ENCODE assay signal across 8 cellular contexts in the genomic region with DNA sequence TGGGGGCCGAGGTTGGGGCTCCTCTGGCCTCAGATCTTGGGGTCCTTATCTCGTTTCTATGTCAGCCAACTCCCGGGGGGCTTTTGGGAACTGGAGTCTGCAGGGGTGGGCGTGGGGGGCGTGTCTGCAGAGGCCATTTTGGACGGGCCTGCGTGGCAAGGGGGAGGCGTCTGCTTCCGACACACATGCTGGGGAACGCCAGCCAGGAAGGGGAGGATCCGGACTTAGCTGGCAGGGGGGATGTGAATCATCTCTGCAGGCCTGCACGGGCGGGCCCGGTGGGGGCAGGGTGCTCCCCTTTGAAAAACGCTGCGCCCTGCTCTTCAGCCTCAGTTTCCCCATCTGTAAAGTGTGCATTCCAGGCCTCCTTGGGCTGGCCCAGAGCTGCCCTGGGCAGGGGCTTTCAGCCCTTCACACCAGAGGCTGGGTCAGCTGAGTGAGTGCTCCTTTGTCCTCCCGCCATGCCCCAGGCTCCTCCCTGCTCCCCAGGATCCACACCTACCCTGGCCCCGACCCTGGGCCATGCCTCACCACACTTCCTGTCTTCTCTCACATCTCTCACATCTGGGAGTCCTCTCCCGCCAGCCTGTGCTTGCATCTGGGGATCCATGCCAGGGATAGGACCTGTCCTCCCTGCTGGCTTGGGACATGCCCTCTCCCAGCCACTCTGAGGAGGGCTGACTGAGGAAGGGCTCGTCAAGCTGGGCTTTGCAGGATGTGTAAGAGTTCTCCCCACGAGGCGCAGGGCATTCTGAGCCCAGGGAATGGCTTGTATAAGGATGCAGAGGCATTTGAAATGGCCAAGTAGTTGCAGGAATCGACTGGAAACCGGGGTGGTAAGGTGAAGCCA. TPM values are rescaled to one million over a fixed set of nuclear protein-coding genes. Genes with fewer than 3 reads are reported as not detected.
DNase-seq lines count a peak whose midpoint lies in the region; ATAC-seq and TF ChIP-seq lines count a peak whose summit lies in the region.

No MANE protein-coding gene starts in this region.

- H3K4me1 ChIP-seq in HCT116 (ENCODE audit: control insufficient read depth in 1 of 2, insufficient read depth in 2 of 2, low read length in 2 of 2), result peaks cover 45 to 76% of the 10 kb centered on the region in 2 experiments

- H3K9ac ChIP-seq in HCT116 (ENCODE audit: low read length), result peak overlapping the region; percentile 77

- H3K9me3 Mint-ChIP-seq in T-cell, result no peaks in the 10 kb centered on the region

- BruUV-seq in HCT116 (replicated peaks; lab: Mats Ljungman, UMichigan), result no TSS peak

- no peaks in the 10 kb centered on the region for H3K36me3 Mint-ChIP-seq in T-cell

- H3K4me3 Mint-ChIP-seq in T-cell, result peak overlapping the region; percentile 66 to 76 (median 66)

- no peaks in the 10 kb centered on the region for H3K9me3 ChIP-seq in HCT116 (ENCODE audit: control insufficient read depth in 1 of 2, insufficient read depth in 1 of 2, low read depth in 1 of 2, low read length in 2 of 2)

- CTCF ChIA-PET in AG04449 (lab: Yijun Ruan, JAX) (interaction anchor here (1.0 to 2.2 kb wide), 6 partner anchors 37 to 108 kb away, joined by 3 to 16 read pairs (median 6); no protein-coding TSS in a partner anchor), HCT116 (lab: Charles Lee) (interaction anchor here (1.7 kb wide), 1 partner anchor 69 kb away, joined by 8 read pairs; no protein-coding TSS in a partner anchor), T-cell (lab: Charles Lee) (interaction anchor here (0.6 to 0.7 kb wide), 2 partner anchors 45 to 512 kb away, joined by 4 to 9 read pairs; no protein-coding TSS in a partner anchor)

- intact Hi-C loops in HCT116 (cut with micrococcal nuclease), result no loop called here

- peaks cover 22 to 26% (median 26%) of the 10 kb centered on the region in 3 donors for H3K4me1 Mint-ChIP-seq in T-cell

- DNase-seq in AG04449 (ENCODE audit: low read depth, low spot score) (peak; percentile 60), HCT116 (ENCODE audit: low read depth, low spot score) (peak; percentile 71), T-cell (peak in 27 of 34 experiments; percentile 11 to 50 (median 38)), amygdala (lab: John Stamatoyannopoulos, UW) (peak in 35 of 56 donors; percentile 23 to 72 (median 47)), hepatic stellate cell (ENCODE audit: low spot score) (peak; percentile 97), SKM-1 treated with dmso at 0.1 percent for 144 hours (lab: John Stamatoyannopoulos, UW; ENCODE audit: unreplicated experiment) (no peak)

- H3K36me3 ChIP-seq in HCT116 (ENCODE audit: control insufficient read depth in 1 of 2, insufficient read depth in 2 of 2, low read length in 2 of 2), result peaks cover 2 to 17% of the 10 kb centered on the region in 2 experiments; a peak in 1 of 4 replicates

- H3K27ac Mint-ChIP-seq in T-cell, result peak overlapping the region; percentile 25 to 52

- no peak overlapping the region for H2AFZ ChIP-seq in HCT116 (ENCODE audit: low read depth, low read length, poor library complexity, severe bottlenecking)

- no peak for TF ChIP-seq POLR2A in HCT116 (IDR thresholded peaks at IDR 0.05; ENCODE audit: borderline replicate concordance, extremely low read depth, insufficient read depth, insufficient read length)

- H3K79me2 ChIP-seq in HCT116 (ENCODE audit: insufficient read depth, low read length), result peaks cover 86% of the 10 kb centered on the region

- ATAC-seq in HCT116 (peak; percentile 53), T-cell (replicated peaks in 1 of 4) (peak; percentile 48 to 73 (median 70)), HG03097 (IDR thresholded peaks at IDR 0.05; ENCODE audit: low FRiP score, unreplicated experiment) (no peak)

- POLR2A ChIA-PET in AG04449 (lab: Yijun Ruan, JAX) (interaction anchor here (0.5 to 2.7 kb wide), 11 partner anchors 14 to 185 kb away, joined by 3 to 16 read pairs (median 4); partner anchors contain the start of gene RNF216), HCT116 (lab: Charles Lee) (interaction anchor here (0.6 to 1.8 kb wide), 9 partner anchors 12 to 1544 kb away, joined by 3 to 5 read pairs (median 3); no protein-coding TSS in a partner anchor), T-cell (lab: Charles Lee) (no interaction called here)

- peak overlapping the region; percentile 87 for H3K4me3 ChIP-seq in AG04449 (ENCODE audit: low read depth, low read length)
- peak overlapping the region; percentile 65 to 73 for H3K4me3 ChIP-seq in HCT116 (replicated peaks in 1 of 2; ENCODE audit: low read depth in 1 of 2, low read length in 2 of 2)
- H3K4me3 ChIP-seq in skin epidermis, result peak overlapping the region; percentile 57 to 78 (median 63)

- no peaks in the 10 kb centered on the region for H3K9me2 ChIP-seq in HCT116 (ENCODE audit: insufficient read depth)

- no peak for TF ChIP-seq RAD21 in HCT116 (IDR thresholded peaks at IDR 0.05; ENCODE audit: low read depth)

- peak overlapping the region; percentile 95 for H3K4me2 ChIP-seq in HCT116 (ENCODE audit: low read length)

- H3K27ac ChIP-seq in HCT116 (ENCODE audit: low read depth, low read length) (peak overlapping the region; percentile 95), skin epidermis (peak overlapping the region; percentile 18 to 95 (median 79))

- no peaks in the 10 kb centered on the region for H3K27me3 ChIP-seq in HCT116 (ENCODE audit: insufficient read depth, low read length)

- RAD21 ChIA-PET in HCT116 (lab: Charles Lee; ENCODE audit: low non-redundant PET in 1 of 2, low total read pairs in 2 of 2, uncharacterized antibody in 2 of 2, unreplicated experiment in 2 of 2), result interaction anchor here in 1 of 2 experiments (0.8 kb wide), 1 partner anchor 69 kb away, joined by 3 read pairs; no protein-coding TSS in a partner anchor

- TF ChIP-seq CTCF in AG04449 (IDR thresholded peaks at IDR 0.05; ENCODE audit: insufficient read depth, low read length, missing control alignments) (no peak), HCT116 (IDR thresholded peaks at IDR 0.05 in 2 of 3, conservative IDR thresholded peaks at IDR 0.05 in 1 of 3; ENCODE audit: borderline replicate concordance in 1 of 3, insufficient read depth in 1 of 3, low read depth in 2 of 3, low read length in 2 of 3) (no peak)

- peaks cover 19 to 24% of the 10 kb centered on the region in 2 donors for H3K27me3 Mint-ChIP-seq in T-cell

- no peaks in the 10 kb centered on the region; the same call in 1 of the 2 replicates for H4K20me1 ChIP-seq in HCT116 (ENCODE audit: insufficient read depth)

TF ChIP-seq in HCT116, 20 proteins besides CTCF, POLR2A, EP300 and RAD21 (continues in another document):
- TF ChIP-seq EZH2 (IDR thresholded peaks at IDR 0.05) (no peak), FOSL1 (IDR thresholded peaks at IDR 0.05; ENCODE audit: low read depth) (no peak), CEBPB (IDR thresholded peaks at IDR 0.05; ENCODE audit: low read depth) (no peak), CBX3 (IDR thresholded peaks at IDR 0.05; ENCODE audit: low read depth) (no peak), SIN3A (IDR thresholded peaks at IDR 0.05; ENCODE audit: low read depth) (no peak), MAX (IDR thresholded peaks at IDR 0.05) (no peak), ATF3 (IDR thresholded peaks at IDR 0.05) (no peak), SRF (IDR thresholded peaks at IDR 0.05; ENCODE audit: low read depth) (no peak), EZH2phosphoT487 (IDR thresholded peaks at IDR 0.05; ENCODE audit: borderline replicate concordance) (no peak), EGR1 (IDR thresholded peaks at IDR 0.05; ENCODE audit: low read depth) (no peak), ZFX (IDR thresholded peaks at IDR 0.05) (no peak), TCF7L2 (IDR thresholded peaks at IDR 0.05; ENCODE audit: borderline replicate concordance, extremely low read depth, insufficient read depth, insufficient read length) (peak; percentile 67), POLR2AphosphoS5 (IDR thresholded peaks at IDR 0.05; ENCODE audit: low read depth, low read length) (peak; percentile 61), ELF1 (IDR thresholded peaks at IDR 0.05; ENCODE audit: borderline replicate concordance, low read depth) (no peak), YY1 (IDR thresholded peaks at IDR 0.05; ENCODE audit: extremely low read depth, insufficient replicate concordance, low read depth, low read length) (peak; percentile 87), ZNF274 (IDR thresholded peaks at IDR 0.05; ENCODE audit: low read depth, low read length) (no peak)
- TF ChIP-seq, protein P1, sequence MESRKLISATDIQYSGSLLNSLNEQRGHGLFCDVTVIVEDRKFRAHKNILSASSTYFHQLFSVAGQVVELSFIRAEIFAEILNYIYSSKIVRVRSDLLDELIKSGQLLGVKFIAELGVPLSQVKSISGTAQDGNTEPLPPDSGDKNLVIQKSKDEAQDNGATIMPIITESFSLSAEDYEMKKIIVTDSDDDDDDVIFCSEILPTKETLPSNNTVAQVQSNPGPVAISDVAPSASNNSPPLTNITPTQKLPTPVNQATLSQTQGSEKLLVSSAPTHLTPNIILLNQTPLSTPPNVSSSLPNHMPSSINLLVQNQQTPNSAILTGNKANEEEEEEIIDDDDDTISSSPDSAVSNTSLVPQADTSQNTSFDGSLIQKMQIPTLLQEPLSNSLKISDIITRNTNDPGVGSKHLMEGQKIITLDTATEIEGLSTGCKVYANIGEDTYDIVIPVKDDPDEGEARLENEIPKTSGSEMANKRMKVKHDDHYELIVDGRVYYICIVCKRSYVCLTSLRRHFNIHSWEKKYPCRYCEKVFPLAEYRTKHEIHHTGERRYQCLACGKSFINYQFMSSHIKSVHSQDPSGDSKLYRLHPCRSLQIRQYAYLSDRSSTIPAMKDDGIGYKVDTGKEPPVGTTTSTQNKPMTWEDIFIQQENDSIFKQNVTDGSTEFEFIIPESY (IDR thresholded peaks at IDR 0.05; ENCODE audit: extremely low read depth, insufficient replicate concordance, low read length), result no peak

RNA-seq across cellular contexts. Expression of gene FSCN1, which starts 3.7 kb away (rescaled TPM):
- total RNA-seq in HCT116 (2021; ENCODE audit: unreplicated experiment), result 302 TPM
- 185 and 190 TPM in 2 replicates for polyA plus RNA-seq in HCT116 (2012)
- 1 to 10 TPM; 4.6 to 6.4 (median 5.7) TPM for total RNA-seq in T-cell

Comparison
In these comparisons a context has a peak if more than half of its experiments do, and no peak if none do; other contexts are left out.
1. RNA of gene FSCN1, which starts 3.7 kb away (total RNA-seq): 302 TPM in HCT116 (single experiment); 4.6 to 6.4 TPM in T-cell; every median in the first group is over 10 times any median in the second.
2. POLR2A ChIA-PET loops: an anchor here in AG04449 (0.5 to 2.7 kb wide) and HCT116 (0.6 to 1.8 kb wide); none called in T-cell.
3. Peak in every context shown above with its lines, with median percentiles within 50 percentile points of each other: H3K4me3 ChIP-seq.